In genomic region chr2:60552851-60553495, GRCh38 we compare ENCODE assay signal across 8 cellular contexts. TPM values are rescaled to one million over a fixed set of nuclear protein-coding genes. Genes with fewer than 3 reads are reported as not detected.
DNase-seq lines count a peak whose midpoint lies in the region; TF ChIP-seq lines count a peak whose summit lies in the region.

No MANE protein-coding gene starts in this region.

- peak overlapping the region; percentile 88 for H3K4me3 Mint-ChIP-seq in MCF 10A (ENCODE audit: unreplicated experiment)

- peaks cover 15% of the 10 kb centered on the region for H3K4me1 Mint-ChIP-seq in MCF 10A (ENCODE audit: insufficient read depth, unreplicated experiment)

- TSS peak; percentile 48 for BruUV-seq in MCF 10A (replicated peaks; lab: Mats Ljungman, UMichigan)

- H3K4me3 ChIP-seq in HEK293 (ENCODE audit: low read depth, low read length) (peak overlapping the region; percentile 77), mesodermal cell (ENCODE audit: extremely low read depth, insufficient read depth, low read length, poor library complexity, severe bottlenecking) (peak overlapping the region; percentile 70)

- no peaks in the 10 kb centered on the region for H3K9me3 Mint-ChIP-seq in MCF 10A (ENCODE audit: unreplicated experiment)

- H3K36me3 ChIP-seq in HEK293 (ENCODE audit: control insufficient read depth in 2 of 2, insufficient read depth in 1 of 2, low read length in 2 of 2) = no peaks in the 10 kb centered on the region
- no peaks in the 10 kb centered on the region for H3K36me3 ChIP-seq in mesodermal cell (ENCODE audit: control insufficient read depth, insufficient read depth, low read length)

- WGBS in mesodermal cell (ENCODE audit: insufficient coverage in 2 of 2), 2 experiments = 0% methylated on average over 5 to 8 of the region's 38 CpGs

- peak overlapping the region; percentile 70 for H3K27ac ChIP-seq in 22Rv1
- peak overlapping the region; percentile 99 for H3K27ac ChIP-seq in HEK293 (ENCODE audit: extremely low read depth, low read depth, low read length)
- no peak overlapping the region for H3K27ac ChIP-seq in mesodermal cell (ENCODE audit: low read depth, low read length, severe bottlenecking)
- H3K27ac ChIP-seq in caudate nucleus (ENCODE audit: low read depth, low read length) = no peak overlapping the region

- TF ChIP-seq CTCF in 22Rv1 (IDR thresholded peaks at IDR 0.05) (no peak), HEK293 (tag by site-specific recombination; IDR thresholded peaks at IDR 0.05) (no peak), MCF 10A (IDR thresholded peaks at IDR 0.05; ENCODE audit: unreplicated experiment) (no peak)

- no peaks in the 10 kb centered on the region for H3K36me3 Mint-ChIP-seq in MCF 10A (ENCODE audit: insufficient read depth, unreplicated experiment)

- CTCF ChIA-PET in HEK293 (lab: Yijun Ruan, JAX) (no interaction called here), MCF 10A (lab: Yijun Ruan, JAX) (interaction anchor here (0.5 to 1.0 kb wide), 7 partner anchors 9 to 1736 kb away, joined by 3 to 5 read pairs (median 4); no protein-coding TSS in a partner anchor)

- H3K27ac Mint-ChIP-seq in MCF 10A (ENCODE audit: low read depth, unreplicated experiment) = peak overlapping the region; percentile 76

- peaks cover 13% of the 10 kb centered on the region for H3K27me3 Mint-ChIP-seq in MCF 10A (ENCODE audit: insufficient read depth, unreplicated experiment)

- DNase-seq in MCF 10A (ENCODE audit: unreplicated experiment) (no peak), OCI-M1 (lab: John Stamatoyannopoulos, UW) (no peak), NCI-H2171 (lab: John Stamatoyannopoulos, UW) (no peak), mesenteric fat pad (ENCODE audit: low spot score) (no peak), caudate nucleus (lab: John Stamatoyannopoulos, UW) (no peak)

- intact Hi-C loops in MCF 10A (cut with micrococcal nuclease) = loop anchor here (5.0 to 10.0 kb wide), 5 partner anchors 291 to 1526 kb away; no protein-coding TSS in a partner anchor

- H3K9me3 ChIP-seq in HEK293 (ENCODE audit: control insufficient read depth, insufficient read depth, low read depth, low read length) = no peaks in the 10 kb centered on the region
- no peaks in the 10 kb centered on the region for H3K9me3 ChIP-seq in mesodermal cell (ENCODE audit: control insufficient read depth, low read length)

- POLR2A ChIA-PET in HEK293 (lab: Yijun Ruan, JAX) (interaction anchor here (0.6 to 2.5 kb wide), 16 partner anchors 12 to 901 kb away, joined by 3 to 13 read pairs (median 4); no protein-coding TSS in a partner anchor), MCF 10A (lab: Yijun Ruan, JAX) (interaction anchor here (0.6 to 1.4 kb wide), 5 partner anchors 14 to 808 kb away, joined by 3 to 5 read pairs (median 3); no protein-coding TSS in a partner anchor)

- H3K4me1 ChIP-seq in HEK293 (ENCODE audit: control insufficient read depth, insufficient read depth, low read length) (peaks cover 13% of the 10 kb centered on the region), mesodermal cell (ENCODE audit: control insufficient read depth, insufficient read depth, low read length, poor library complexity, severe bottlenecking) (peaks cover 17% of the 10 kb centered on the region)

TF ChIP-seq in HEK293, 187 proteins besides CTCF, POLR2A, EP300 and RAD21 (continues in another document):
- TF ChIP-seq KLF10 (tag by site-specific recombination; IDR thresholded peaks at IDR 0.05) = 0 out of 2 replicates have a peak, but pooled peaks have one; percentile 34
- no peak for TF ChIP-seq TSHZ1 (tag by site-specific recombination; IDR thresholded peaks at IDR 0.05; ENCODE audit: borderline replicate concordance)
- TF ChIP-seq ZNF555 (tag by site-specific recombination; conservative IDR thresholded peaks at IDR 0.05) = no peak
- TF ChIP-seq PRDM10 (tag by site-specific recombination; IDR thresholded peaks at IDR 0.05) = peak; percentile 91
- TF ChIP-seq ZNF747 (tag by site-specific recombination; IDR thresholded peaks at IDR 0.05) = no peak
- no peak for TF ChIP-seq MYNN (tag by site-specific recombination; IDR thresholded peaks at IDR 0.05; ENCODE audit: borderline replicate concordance)
- no peak for TF ChIP-seq ATF2 (tag by site-specific recombination; IDR thresholded peaks at IDR 0.05; ENCODE audit: low read depth)

RNA-seq across cellular contexts. Expression of gene BCL11A, which starts 0.5 kb away (rescaled TPM):
- total RNA-seq in MCF 10A (2022) (4.3 and 5.3 TPM in 2 replicates), mesenteric fat pad (0.64 TPM)
- 11.3 TPM for polyA plus RNA-seq in mesodermal cell (2013, experiment 1 of 2)
- polyA plus RNA-seq in mesodermal cell (2013, experiment 2 of 2) = 11.6 TPM

Comparison
In these comparisons a context has a peak if more than half of its experiments do, and no peak if none do; other contexts are left out.
1. H3K27ac ChIP-seq: peak in 22Rv1 (single experiment) and HEK293 (single experiment); none in mesodermal cell (single experiment) and caudate nucleus (single experiment).